1 cellular context compared by ENCODE assay signal in genomic region chr4:7191546-7192251, GRCh38.
TF ChIP-seq lines count a peak whose summit lies in the region.

No MANE protein-coding gene starts in this region.

TF ChIP-seq in GM12878, 131 proteins besides CTCF, POLR2A, EP300 and RAD21:
- no peak for TF ChIP-seq ETV6 (conservative IDR thresholded peaks at IDR 0.05 in 1 of 2, IDR thresholded peaks at IDR 0.05 in 1 of 2; ENCODE audit: borderline replicate concordance in 1 of 2, low read depth in 1 of 2)
- TF ChIP-seq RELB (IDR thresholded peaks at IDR 0.05; ENCODE audit: low read depth): no peak
- TF ChIP-seq JUND (IDR thresholded peaks at IDR 0.05; ENCODE audit: low read depth, low read length): no peak
- TF ChIP-seq SUPT20H (IDR thresholded peaks at IDR 0.05; ENCODE audit: borderline replicate concordance, control insufficient read depth, low read depth, low read length): no peak
- TF ChIP-seq EED (IDR thresholded peaks at IDR 0.05; ENCODE audit: low read depth): no peak
- TF ChIP-seq TARDBP (IDR thresholded peaks at IDR 0.05; ENCODE audit: borderline replicate concordance): no peak
